Comparison of ENCODE assay signal across 27 cellular contexts in genomic region chr9:121489344-121489743, GRCh38. TPM values are rescaled to one million over a fixed set of nuclear protein-coding genes. Genes with fewer than 3 reads are reported as not detected.
"Had no signal": no experiment of that assay in that cellular context is flagged by ENCODE, and none has a peak within 500 bp of the region (broad histone marks: within the 10 kb centered on the region; RNA-seq: fewer than 3 reads in every experiment).

No MANE protein-coding gene starts in this region.

- DNase-seq: colonic mucosa; dermis blood vessel endothelial cell; effector memory CD8-positive, alpha-beta T cell; hypothalamus; immature natural killer cell; islet precursor cell; kidney glomerular epithelial cell; left colon; left ventricle myocardium inferior; lower lobe of right lung; naive thymus-derived CD8-positive, alpha-beta T cell; nephron progenitor cell; nucleus accumbens; stimulated activated CD4-positive, alpha-beta T cell treated with anti-CD3 and anti-CD28 coated beads, Interleukin-12 subunit alpha, Interleukin-12 subunit beta, amount 100 ng/mL, for 4 hours; stimulated activated CD4-positive, alpha-beta T cell treated with anti-CD3 and anti-CD28 coated beads, Interleukin-2, amount 100 ng/mL, for 24 hours; stimulated activated CD4-positive, alpha-beta T cell treated with anti-CD3 and anti-CD28 coated beads, Interleukin-4, amount 100 ng/mL, for 24 hours; trophoblast cell had no signal

- ATAC-seq: effector memory CD8-positive, alpha-beta T cell; left colon; lower lobe of right lung; naive thymus-derived CD8-positive, alpha-beta T cell; sciatic nerve; stimulated activated memory B cell treated with anti-CD40 and anti-IgM and Interleukin-4, amounts not matched to agents 10 μg/mL and 1 μg/mL and 100 μg/mL, for 72 hours had no signal

- H3K36me3 Mint-ChIP-seq: immature natural killer cell; naive thymus-derived CD8-positive, alpha-beta T cell; stimulated activated memory B cell treated with anti-CD40 and anti-IgM and Interleukin-4, amounts not matched to agents 10 μg/mL and 1 μg/mL and 100 μg/mL, for 72 hours had no signal

- H3K9me3 Mint-ChIP-seq: effector memory CD8-positive, alpha-beta T cell; immature natural killer cell; naive thymus-derived CD8-positive, alpha-beta T cell; nephron progenitor cell; stimulated activated memory B cell treated with anti-CD40 and anti-IgM and Interleukin-4, amounts not matched to agents 10 μg/mL and 1 μg/mL and 100 μg/mL, for 72 hours; stimulated activated naive CD8-positive, alpha-beta T cell treated with anti-CD3 and anti-CD28 coated beads, Interleukin-15, Interleukin-2, amounts not matched to agents 100 ng/mL and 50 ng/mL, for 24 hours had no signal

- H3K4me3 Mint-ChIP-seq: effector memory CD8-positive, alpha-beta T cell; immature natural killer cell; naive thymus-derived CD8-positive, alpha-beta T cell; nephron progenitor cell; stimulated activated memory B cell treated with anti-CD40 and anti-IgM and Interleukin-4, amounts not matched to agents 10 μg/mL and 1 μg/mL and 100 μg/mL, for 72 hours; stimulated activated naive CD8-positive, alpha-beta T cell treated with anti-CD3 and anti-CD28 coated beads, Interleukin-15, Interleukin-2, amounts not matched to agents 100 ng/mL and 50 ng/mL, for 24 hours had no signal

- H3K36me3 ChIP-seq: colonic mucosa, left ventricle myocardium inferior, lower lobe of right lung, prostate gland, right atrium auricular region, suprapubic skin, vagina had no signal

- H3K27me3 ChIP-seq: colonic mucosa, right atrium auricular region, suprapubic skin, vagina had no signal

- H3K9me3 ChIP-seq: colonic mucosa, left ventricle myocardium inferior, lower lobe of right lung, prostate gland, right atrium auricular region, suprapubic skin, vagina had no signal

- H3K27me3 Mint-ChIP-seq: stimulated activated memory B cell treated with anti-CD40 and anti-IgM and Interleukin-4, amounts not matched to agents 10 μg/mL and 1 μg/mL and 100 μg/mL, for 72 hours had no signal

- H3K4me1 ChIP-seq: colonic mucosa, prostate gland had no signal

- H3K4me2 ChIP-seq: smooth muscle cell had no signal

- H3K4me1 Mint-ChIP-seq: immature natural killer cell had no signal

- H3K4me3 ChIP-seq: colonic mucosa, left ventricle myocardium inferior, lower lobe of right lung, prostate gland, right atrium auricular region, smooth muscle cell, suprapubic skin, vagina had no signal

- H3K27ac ChIP-seq: colonic mucosa, left ventricle myocardium inferior, lower lobe of right lung, prostate gland, right atrium auricular region, suprapubic skin, vagina had no signal

- H3K27ac Mint-ChIP-seq: effector memory CD8-positive, alpha-beta T cell; immature natural killer cell; naive thymus-derived CD8-positive, alpha-beta T cell; nephron progenitor cell; stimulated activated memory B cell treated with anti-CD40 and anti-IgM and Interleukin-4, amounts not matched to agents 10 μg/mL and 1 μg/mL and 100 μg/mL, for 72 hours; stimulated activated naive CD8-positive, alpha-beta T cell treated with anti-CD3 and anti-CD28 coated beads, Interleukin-15, Interleukin-2, amounts not matched to agents 100 ng/mL and 50 ng/mL, for 24 hours had no signal

RNA-seq across cellular contexts. Expression of gene GGTA1, which starts 10.3 kb away (rescaled TPM):
- total RNA-seq: fibroblast of villous mesenchyme; myocyte; naive thymus-derived CD8-positive, alpha-beta T cell had no signal
